ENCODE assay signal across 17 cellular contexts in genomic region chr11:77175021-77175842, GRCh38. TPM values are rescaled to one million over a fixed set of nuclear protein-coding genes. Genes with fewer than 3 reads are reported as not detected.
A peak's percentile ranks its signal among the peaks of the same experiment; 100 is the strongest.
DNase-seq lines count a peak whose midpoint lies in the region; ATAC-seq and TF ChIP-seq lines count a peak whose summit lies in the region.
"Had no signal": no experiment of that assay in that cellular context is flagged by ENCODE, and none has a peak within 500 bp of the region (broad histone marks: within the 10 kb centered on the region; RNA-seq: fewer than 3 reads in every experiment).

No MANE protein-coding gene starts in this region.

- 78 to 83% methylated on average over 3 to 15 of the region's 15 CpGs for WGBS in upper lobe of left lung, 2 donors
- 71 to 93% (median 83%) methylated on average over 11 to 15 of the region's 15 CpGs for WGBS in stomach, 5 donors
- WGBS in transverse colon (ENCODE audit: low coverage in 1 of 2), 2 donors, result 77% methylated on average over 8 of the region's 15 CpGs; no CpG with 5 or more reads in 1 of the 2 donors

- TF ChIP-seq POLR2A in upper lobe of left lung (IDR thresholded peaks at IDR 0.05) (peak in 1 of 4 donors; percentile 41), stomach (IDR thresholded peaks at IDR 0.05) (no peak), transverse colon (IDR thresholded peaks at IDR 0.05) (no peak)

- H3K36me3 ChIP-seq in upper lobe of left lung (no peaks in the 10 kb centered on the region), stomach (no peaks in the 10 kb centered on the region), transverse colon (no peaks in the 10 kb centered on the region)
- H3K36me3 ChIP-seq: tibial artery had no signal

- TF ChIP-seq CTCF in upper lobe of left lung (IDR thresholded peaks at IDR 0.05), result no peak
- TF ChIP-seq CTCF in stomach (IDR thresholded peaks at IDR 0.05), result no peak
- TF ChIP-seq CTCF in transverse colon (IDR thresholded peaks at IDR 0.05), result no peak

- H3K27me3 ChIP-seq in upper lobe of left lung (no peaks in the 10 kb centered on the region), stomach (no peaks in the 10 kb centered on the region), transverse colon (no peaks in the 10 kb centered on the region)
- H3K27me3 ChIP-seq: foreskin keratinocyte, tibial artery had no signal

- in situ Hi-C loops in transverse colon (cut with MboI; ENCODE audit: low pct_ligation_motif_present in 1 of 4, low pct_unique_long_range_greater_than_20kb in 1 of 4, low sequenced_read_pairs in 3 of 4), result loop anchor here in 2 of 4 donors (25.0 kb wide), 2 partner anchors 138 to 362 kb away; partner anchors contain the start of gene B3GNT6 (in 1 of the 2)

- peak; percentile 67 for ATAC-seq in Right ventricle myocardium superior (ENCODE audit: poor library complexity)
- ATAC-seq in upper lobe of left lung (ENCODE audit: low FRiP score in 2 of 2), result peak in 1 of 2 donors; percentile 64
- ATAC-seq: foreskin keratinocyte; naive thymus-derived CD8-positive, alpha-beta T cell had no signal

- H3K4me3 ChIP-seq in upper lobe of left lung (peak overlapping the region in 2 of 4 donors; percentile 20 to 23), stomach (no peak overlapping the region), transverse colon (no peak overlapping the region)
- H3K4me3 ChIP-seq: A549 had no signal

- intact Hi-C loops in Right ventricle myocardium superior (cut with DNase I), result no loop called here
- intact Hi-C loops in cardiac septum (cut with DNase I), result no loop called here
- intact Hi-C loops in stomach (cut with DNase I; ENCODE audit: low total_unique reads), result no loop called here
- intact Hi-C loops in transverse colon (cut with DNase I; ENCODE audit: low total_unique reads), result no loop called here

- peak overlapping the region; percentile 29 for H3K27ac ChIP-seq in cingulate gyrus (ENCODE audit: low read depth, low read length)
- peak overlapping the region in 3 of 4 donors; percentile 30 to 71 (median 46) for H3K27ac ChIP-seq in upper lobe of left lung
- H3K27ac ChIP-seq in stomach, result peak overlapping the region in 2 of 5 donors; percentile 14 to 34
- H3K27ac ChIP-seq in transverse colon, result peak overlapping the region in 1 of 4 donors; percentile 10
- H3K27ac ChIP-seq: A549, foreskin keratinocyte, tibial artery had no signal

- DNase-seq in Right ventricle myocardium superior (peak; percentile 71), cardiac septum (ENCODE audit: low spot score) (no peak), midbrain (lab: John Stamatoyannopoulos, UW) (peak; percentile 5), upper lobe of left lung (peak; percentile 31 to 66), stomach (no peak), transverse colon (no peak), NAMALWA (ENCODE audit: low spot score) (no peak)
- DNase-seq: activated CD4-positive, alpha-beta T cell treated with anti-CD3 and anti-CD28 coated beads, Interleukin-2, amount 50 U/mL, for 48 hours; effector memory CD4-positive, alpha-beta T cell; foreskin keratinocyte; IMR-90; naive thymus-derived CD8-positive, alpha-beta T cell; NCI-H1436 treated with DMSO at 0.1 percent for 48 hours; SIG-M5 had no signal

- H3K9me3 ChIP-seq in upper lobe of left lung (no peaks in the 10 kb centered on the region), stomach (no peaks in the 10 kb centered on the region), transverse colon (no peaks in the 10 kb centered on the region)
- H3K9me3 ChIP-seq: A549, tibial artery had no signal

- peaks cover 0 to 4% (median 1%) of the 10 kb centered on the region in 4 donors for H3K4me1 ChIP-seq in upper lobe of left lung
- H3K4me1 ChIP-seq in stomach, result peaks cover 0 to 7% (median 2%) of the 10 kb centered on the region in 4 donors
- no peaks in the 10 kb centered on the region for H3K4me1 ChIP-seq in transverse colon
- H3K4me1 ChIP-seq: A549, foreskin keratinocyte had no signal

- TF ChIP-seq EP300 in upper lobe of left lung (IDR thresholded peaks at IDR 0.05), result no peak
- no peak for TF ChIP-seq EP300 in stomach (IDR thresholded peaks at IDR 0.05)
- no peak for TF ChIP-seq EP300 in transverse colon (IDR thresholded peaks at IDR 0.05; ENCODE audit: low read depth)

RNA-seq across cellular contexts. Expression of gene MYO7A, which starts 47.2 kb away (rescaled TPM):
- total RNA-seq in Right ventricle myocardium superior (4.4 TPM), cardiac septum (3.0 TPM), upper lobe of left lung (10 to 100 TPM in 1 of 6 donors, 1 to 10 TPM in 5; 2.4 to 27.2 (median 6.2) TPM), stomach (10 to 100 TPM in 1 of 5 donors, 1 to 10 TPM in 4; 2.6 to 29.2 (median 4.8) TPM), transverse colon (10 to 100 TPM in 1 of 4 donors, 1 to 10 TPM in 3; 4.6 to 11.2 (median 5.5) TPM)
- 1 to 10 TPM; 1.4 to 4.0 (median 2.3) TPM for polyA plus RNA-seq in stomach
- total RNA-seq: IMR-90 had no signal
- polyA plus RNA-seq: naive thymus-derived CD8-positive, alpha-beta T cell had no signal

Comparison
In these comparisons a context has a peak if more than half of its experiments do, and no peak if none do; other contexts are left out.
1. DNase-seq: peak in Right ventricle myocardium superior (single experiment), midbrain (single experiment) and upper lobe of left lung (2 of 2); none in cardiac septum (single experiment), stomach (single experiment), transverse colon (single experiment) and NAMALWA (single experiment).